Comparison of ENCODE assay signal across 9 cellular contexts in genomic region chr1:221776495-221777413, GRCh38. TPM values are rescaled to one million over a fixed set of nuclear protein-coding genes. Genes with fewer than 3 reads are reported as not detected.
DNase-seq lines count a peak whose midpoint lies in the region; ATAC-seq lines count a peak whose summit lies in the region.
"Had no signal": no experiment of that assay in that cellular context is flagged by ENCODE, and none has a peak within 500 bp of the region (broad histone marks: within the 10 kb centered on the region; RNA-seq: fewer than 3 reads in every experiment).

No MANE protein-coding gene starts in this region.

- H3K4me3 ChIP-seq in GM08714 (ENCODE audit: low read length) = peak overlapping the region; percentile 24; the same call in 1 of the 2 replicates

- peak overlapping the region; percentile 98 for H3K27ac Mint-ChIP-seq in activated T-helper 1 cell treated with anti-CD3 and anti-CD28 coated beads, Interleukin-12 subunit alpha, Interleukin-12 subunit beta, Interleukin-2, Interleukin-4 antibody, amounts not matched to agents 30 ng/mL and 10 ng/mL and 1 ng/mL, durations not matched to agents 14 hours and 24 hours and 36 hours
- H3K27ac Mint-ChIP-seq: nephron had no signal

- peak; percentile 11 for ATAC-seq in GM19468 (IDR thresholded peaks at IDR 0.05; ENCODE audit: extremely low read depth, unreplicated experiment)
- ATAC-seq in HG03342 (IDR thresholded peaks at IDR 0.05; ENCODE audit: unreplicated experiment) = peak; percentile 41

- peak overlapping the region; percentile 79 for H3K4me3 Mint-ChIP-seq in activated T-helper 1 cell treated with anti-CD3 and anti-CD28 coated beads, Interleukin-12 subunit alpha, Interleukin-12 subunit beta, Interleukin-2, Interleukin-4 antibody, amounts not matched to agents 30 ng/mL and 10 ng/mL and 1 ng/mL, durations not matched to agents 14 hours and 24 hours and 36 hours
- H3K4me3 Mint-ChIP-seq: nephron had no signal

- intact Hi-C loops in activated T-helper 1 cell treated with anti-CD3 and anti-CD28 coated beads, Interleukin-12 subunit alpha, Interleukin-12 subunit beta, Interleukin-2, Interleukin-4 antibody, amounts not matched to agents 30 ng/mL and 10 ng/mL and 1 ng/mL, durations not matched to agents 14 hours and 24 hours and 36 hours (cut with micrococcal nuclease) = loop anchor here (1.0 to 2.0 kb wide), 10 partner anchors 22 to 336 kb away; partner anchors contain the start of gene DUSP10

- no peaks in the 10 kb centered on the region for H3K9me3 Mint-ChIP-seq in activated T-helper 1 cell treated with anti-CD3 and anti-CD28 coated beads, Interleukin-12 subunit alpha, Interleukin-12 subunit beta, Interleukin-2, Interleukin-4 antibody, amounts not matched to agents 30 ng/mL and 10 ng/mL and 1 ng/mL, durations not matched to agents 14 hours and 24 hours and 36 hours
- H3K9me3 Mint-ChIP-seq: nephron had no signal

- peaks cover 88% of the 10 kb centered on the region for H3K4me1 Mint-ChIP-seq in activated T-helper 1 cell treated with anti-CD3 and anti-CD28 coated beads, Interleukin-12 subunit alpha, Interleukin-12 subunit beta, Interleukin-2, Interleukin-4 antibody, amounts not matched to agents 30 ng/mL and 10 ng/mL and 1 ng/mL, durations not matched to agents 14 hours and 24 hours and 36 hours (ENCODE audit: low read depth)
- H3K4me1 Mint-ChIP-seq: nephron had no signal

- peaks cover 9% of the 10 kb centered on the region for H3K36me3 Mint-ChIP-seq in activated T-helper 1 cell treated with anti-CD3 and anti-CD28 coated beads, Interleukin-12 subunit alpha, Interleukin-12 subunit beta, Interleukin-2, Interleukin-4 antibody, amounts not matched to agents 30 ng/mL and 10 ng/mL and 1 ng/mL, durations not matched to agents 14 hours and 24 hours and 36 hours (ENCODE audit: low read depth)

- no peak for DNase-seq in activated T-helper 1 cell treated with anti-CD3 and anti-CD28 coated beads, Interleukin-12 subunit alpha, Interleukin-12 subunit beta, Interleukin-2, Interleukin-4 antibody, amounts not matched to agents 30 ng/mL and 10 ng/mL and 1 ng/mL, durations not matched to agents 14 hours and 24 hours and 36 hours (ENCODE audit: low spot score)
- DNase-seq in NCI-H1930 (lab: John Stamatoyannopoulos, UW) (no peak), OCI-M2 (lab: John Stamatoyannopoulos, UW; ENCODE audit: unreplicated experiment) (no peak)
- no peak for DNase-seq in effector CD8-positive, alpha-beta T cell (lab: John Stamatoyannopoulos, UW)
- DNase-seq in effector CD4-positive, alpha-beta T cell = no peak

- H3K27me3 Mint-ChIP-seq in activated T-helper 1 cell treated with anti-CD3 and anti-CD28 coated beads, Interleukin-12 subunit alpha, Interleukin-12 subunit beta, Interleukin-2, Interleukin-4 antibody, amounts not matched to agents 30 ng/mL and 10 ng/mL and 1 ng/mL, durations not matched to agents 14 hours and 24 hours and 36 hours (ENCODE audit: insufficient read depth) = no peaks in the 10 kb centered on the region

RNA-seq across cellular contexts. Expression of gene DUSP10, which starts 34.9 kb away (rescaled TPM):
- total RNA-seq in activated T-helper 1 cell treated with anti-CD3 and anti-CD28 coated beads, Interleukin-12 subunit alpha, Interleukin-12 subunit beta, Interleukin-2, Interleukin-4 antibody, amounts not matched to agents 30 ng/mL and 10 ng/mL and 1 ng/mL, durations not matched to agents 14 hours and 24 hours and 36 hours = 19.2 and 19.4 TPM in 2 replicates
